1 cellular context compared by ENCODE assay signal in the genomic region with DNA sequence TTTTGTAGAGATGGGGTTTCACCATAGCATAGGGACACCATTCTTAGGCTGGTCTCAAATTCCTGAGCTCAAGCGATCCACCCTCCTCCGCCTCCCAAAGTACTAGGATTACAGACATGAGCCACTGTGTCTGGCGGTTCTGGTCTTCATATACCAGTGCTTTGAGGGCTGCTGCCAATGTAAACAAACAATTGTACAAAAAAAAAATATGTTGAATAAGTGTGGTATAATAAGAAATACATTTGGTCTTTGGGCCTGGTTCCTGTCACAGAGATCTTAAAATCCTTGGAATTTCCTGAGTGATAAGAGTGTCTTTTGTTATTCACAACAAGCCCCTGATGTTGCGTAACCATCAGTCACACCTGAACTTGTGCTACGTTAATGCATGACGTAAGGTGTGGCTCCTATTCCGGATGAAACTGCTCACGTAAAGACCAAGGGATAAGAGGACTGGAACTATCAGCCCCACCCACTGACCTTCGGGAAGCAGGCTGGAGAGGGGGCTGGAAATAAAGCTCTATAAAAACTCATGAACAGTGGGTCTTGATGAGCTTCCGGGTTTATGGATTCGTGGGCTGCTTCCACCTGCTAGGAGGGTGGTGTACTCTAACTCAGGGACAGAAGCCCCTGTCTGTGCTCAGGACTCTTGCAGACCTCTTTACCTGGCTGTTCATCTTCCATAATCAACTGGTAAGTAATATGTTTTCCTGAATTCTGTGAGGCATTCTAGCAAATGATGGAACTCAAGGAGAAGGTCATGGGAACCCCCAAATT.
TF ChIP-seq lines count a peak whose summit lies in the region.

No MANE protein-coding gene starts in this region.

TF ChIP-seq in HepG2, 621 proteins besides CTCF, POLR2A, EP300 and RAD21:
- peak; percentile 61 for TF ChIP-seq CEBPG (CRISPR knock-in tag; IDR thresholded peaks at IDR 0.05)
- peak; percentile 92 for TF ChIP-seq CEBPB (IDR thresholded peaks at IDR 0.05; ENCODE audit: borderline replicate concordance, low read depth, low read length)
- no peak for TF ChIP-seq MED13 (CRISPR knock-in tag; IDR thresholded peaks at IDR 0.05)
- TF ChIP-seq ATF7 (IDR thresholded peaks at IDR 0.05) = peak; percentile 47; the same call in 1 of the 2 replicates
- no peak for TF ChIP-seq ATF7 (CRISPR knock-in tag; IDR thresholded peaks at IDR 0.05)
- no peak for TF ChIP-seq MED8 (CRISPR knock-in tag; IDR thresholded peaks at IDR 0.05; ENCODE audit: insufficient replicate concordance)
